Comparison of ENCODE assay signal across 8 cellular contexts in the genomic region with DNA sequence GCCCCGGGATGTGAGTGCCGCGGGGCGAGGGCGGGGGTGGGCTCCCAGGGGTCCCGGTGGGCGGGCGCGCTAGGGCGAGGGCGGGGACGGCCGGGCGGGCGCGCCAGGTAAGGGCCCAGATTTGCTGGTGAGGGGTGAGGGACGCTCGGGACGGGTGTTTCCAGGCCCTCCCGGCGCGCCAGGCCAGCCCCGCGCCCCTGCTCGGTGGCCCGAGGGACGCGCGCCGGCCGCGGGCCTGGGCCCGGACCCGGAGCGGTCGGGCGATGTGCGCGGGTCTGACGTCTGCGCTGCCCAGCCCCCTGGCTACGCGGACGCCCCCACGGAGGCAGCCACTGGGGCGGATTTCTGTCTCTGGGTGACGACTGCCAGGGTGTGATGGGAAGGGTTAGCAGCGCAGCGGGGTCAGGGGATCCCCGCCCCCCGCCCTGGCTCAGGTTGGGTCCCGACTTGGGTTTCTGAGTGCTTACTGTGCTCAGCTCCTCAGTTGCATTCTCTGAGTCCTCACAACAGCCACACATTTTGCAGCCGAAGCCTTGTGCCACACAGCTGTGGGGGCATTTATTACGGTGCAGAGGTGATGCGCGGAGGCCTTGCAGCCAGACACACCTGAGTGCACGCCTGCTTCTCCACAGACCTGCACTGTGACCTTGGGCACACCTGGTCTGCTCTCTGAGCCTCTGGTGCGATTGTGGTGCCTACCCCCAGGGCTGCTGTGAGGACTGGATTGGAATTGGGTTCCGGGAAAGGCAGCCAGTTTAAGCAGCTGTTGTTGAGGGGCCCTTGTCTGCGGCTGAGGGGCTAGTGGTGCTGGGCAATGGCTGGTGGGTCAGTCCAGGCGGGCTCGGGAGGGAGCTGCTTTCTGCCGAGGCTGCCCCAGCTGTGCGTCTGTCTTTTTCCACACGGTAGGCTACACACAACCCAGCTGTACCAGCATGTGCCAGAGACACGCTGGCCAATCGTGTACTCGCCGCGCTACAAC. TPM values are rescaled to one million over a fixed set of nuclear protein-coding genes. Genes with fewer than 3 reads are reported as not detected.
DNase-seq lines count a peak whose midpoint lies in the region; ATAC-seq and TF ChIP-seq lines count a peak whose summit lies in the region.

No MANE protein-coding gene starts in this region.

- H3K36me3 ChIP-seq in muscle layer of duodenum (ENCODE audit: control insufficient read depth in 1 of 2, insufficient read depth in 2 of 2, low read length in 2 of 2) = peaks cover 0 to 7% of the 10 kb centered on the region in 2 donors

- ATAC-seq in GM18517 (IDR thresholded peaks at IDR 0.05; ENCODE audit: unreplicated experiment) = peak; percentile 34
- peak; percentile 25 for ATAC-seq in HG02938 (IDR thresholded peaks at IDR 0.05; ENCODE audit: unreplicated experiment)
- ATAC-seq in activated B cell treated with CpG ODN at 0.5 μM for 24 hours (ENCODE audit: low read depth) = peak; percentile 6

- H3K36me3 Mint-ChIP-seq in activated B cell treated with CpG ODN at 0.5 μM for 24 hours (ENCODE audit: low read depth) (peaks cover 2% of the 10 kb centered on the region), type B pancreatic cell (peaks cover 5% of the 10 kb centered on the region)

- H3K27me3 ChIP-seq in muscle layer of duodenum (ENCODE audit: low read depth, low read length) = no peaks in the 10 kb centered on the region

- H3K4me3 ChIP-seq in epithelial cell of esophagus (ENCODE audit: low read length) (peak overlapping the region; percentile 54), muscle layer of duodenum (ENCODE audit: low read depth in 1 of 2, low read length in 2 of 2) (peak overlapping the region; percentile 61 to 77)

- H3K4me1 Mint-ChIP-seq in activated B cell treated with CpG ODN at 0.5 μM for 24 hours = peaks cover 2% of the 10 kb centered on the region
- peaks cover 37% of the 10 kb centered on the region for H3K4me1 Mint-ChIP-seq in type B pancreatic cell (ENCODE audit: unreplicated experiment)

- DNase-seq in activated B cell treated with CpG ODN at 0.5 μM for 24 hours (no peak), epithelial cell of esophagus (ENCODE audit: low read depth) (no peak), type B pancreatic cell (ENCODE audit: extremely low spot score, unreplicated experiment) (no peak), GF-D8 (lab: John Stamatoyannopoulos, UW) (no peak), T1000 (lab: John Stamatoyannopoulos, UW) (no peak)

- H3K4me1 ChIP-seq in muscle layer of duodenum (ENCODE audit: control insufficient read depth in 1 of 2, insufficient read depth in 2 of 2, low read length in 2 of 2) = peaks cover 3 to 32% of the 10 kb centered on the region in 2 donors

- CTCF ChIA-PET in activated B cell treated with CpG ODN at 0.5 μM for 24 hours (lab: Charles Lee) = interaction anchor here (1.0 to 1.7 kb wide), 8 partner anchors 14 to 639 kb away, joined by 3 to 13 read pairs (median 5); a partner anchor contains a TSS

- H3K9me3 Mint-ChIP-seq in activated B cell treated with CpG ODN at 0.5 μM for 24 hours (no peaks in the 10 kb centered on the region), type B pancreatic cell (no peaks in the 10 kb centered on the region)

- H3K27ac Mint-ChIP-seq in activated B cell treated with CpG ODN at 0.5 μM for 24 hours = no peak overlapping the region
- H3K27ac Mint-ChIP-seq in type B pancreatic cell = peak overlapping the region; percentile 82

- intact Hi-C loops in activated B cell treated with CpG ODN at 0.5 μM for 24 hours (cut with micrococcal nuclease) = loop anchor here (1.0 to 10.0 kb wide), 6 partner anchors 28 to 996 kb away; a partner anchor contains a TSS

- TF ChIP-seq CTCF in activated B cell treated with CpG ODN at 0.5 μM for 24 hours (IDR thresholded peaks at IDR 0.05) (no peak), epithelial cell of esophagus (IDR thresholded peaks at IDR 0.05; ENCODE audit: insufficient read depth, low read depth, low read length, missing control alignments) (no peak), type B pancreatic cell (conservative IDR thresholded peaks at IDR 0.05) (no peak)

- H3K9me3 ChIP-seq in muscle layer of duodenum (ENCODE audit: control insufficient read depth in 1 of 2, low read length in 2 of 2) = no peaks in the 10 kb centered on the region

- H3K4me3 Mint-ChIP-seq in activated B cell treated with CpG ODN at 0.5 μM for 24 hours (peak overlapping the region; percentile 90), type B pancreatic cell (peak overlapping the region; percentile 93)

- H3K27me3 Mint-ChIP-seq in activated B cell treated with CpG ODN at 0.5 μM for 24 hours (no peaks in the 10 kb centered on the region), type B pancreatic cell (no peaks in the 10 kb centered on the region)

- POLR2A ChIA-PET in activated B cell treated with CpG ODN at 0.5 μM for 24 hours (lab: Charles Lee) = interaction anchor here (0.6 to 2.0 kb wide), 10 partner anchors 18 to 671 kb away, joined by 3 to 33 read pairs (median 4); a partner anchor contains a TSS

- no peak overlapping the region for H3K27ac ChIP-seq in muscle layer of duodenum (ENCODE audit: low read length)

RNA-seq across cellular contexts. Expression of a gene that starts 0.5 kb away (rescaled TPM):
- total RNA-seq in activated B cell treated with CpG ODN at 0.5 μM for 24 hours = 1.6 and 2.5 TPM in 2 replicates
- total RNA-seq in type B pancreatic cell (ENCODE audit: low replicate concordance) = 21.9 and 26.1 TPM in 2 replicates
